ENCODE assay signal across 11 cellular contexts in the genomic region with DNA sequence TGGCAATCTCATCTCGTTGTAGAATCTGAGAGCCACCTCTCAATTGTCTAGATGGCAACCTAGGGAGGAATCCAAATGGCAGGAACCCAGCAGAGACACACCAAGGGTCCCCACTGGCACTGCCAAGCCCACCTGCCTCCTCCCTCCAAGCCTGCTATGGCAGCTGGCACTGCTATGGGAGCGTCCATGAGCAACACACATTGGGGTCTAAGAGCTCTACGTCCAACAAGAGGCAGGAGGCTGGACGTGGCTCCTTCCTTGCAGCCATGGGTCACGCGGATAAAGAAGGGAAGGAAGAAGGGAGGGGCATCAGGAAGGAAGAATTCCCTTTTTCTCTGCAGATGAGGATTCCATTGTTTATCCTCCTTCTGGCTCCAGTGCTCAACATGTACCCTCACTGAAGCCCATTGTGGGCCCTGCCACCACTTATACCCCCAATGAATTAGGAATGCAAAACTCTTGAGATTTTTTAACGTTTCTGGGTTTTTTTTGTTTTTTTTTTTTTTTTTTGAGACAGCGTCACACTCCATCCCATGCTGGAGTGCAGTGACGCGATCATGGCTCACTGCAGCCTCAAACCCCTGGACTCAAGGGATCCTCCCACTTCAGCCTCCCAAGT. TPM values are rescaled to one million over a fixed set of nuclear protein-coding genes. Genes with fewer than 3 reads are reported as not detected.
DNase-seq lines count a peak whose midpoint lies in the region; ATAC-seq, FAIRE-seq and TF ChIP-seq lines count a peak whose summit lies in the region.
"Had no signal": no experiment of that assay in that cellular context is flagged by ENCODE, and none has a peak within 500 bp of the region (broad histone marks: within the 10 kb centered on the region; RNA-seq: fewer than 3 reads in every experiment).

No MANE protein-coding gene starts in this region.

- H3K79me2 ChIP-seq in mammary epithelial cell (ENCODE audit: insufficient read depth, low read length) = no peaks in the 10 kb centered on the region

- no peak for ATAC-seq in psoas muscle
- no peak for ATAC-seq in GM19328 (IDR thresholded peaks at IDR 0.05; ENCODE audit: unreplicated experiment)

- H3K9me3 ChIP-seq in mammary epithelial cell (replicated peaks; ENCODE audit: insufficient read depth, low read length) = no peaks in the 10 kb centered on the region
- H3K9me3 ChIP-seq in liver (ENCODE audit: control insufficient read depth in 4 of 4, low read length in 3 of 4) = no peaks in the 10 kb centered on the region
- no peaks in the 10 kb centered on the region for H3K9me3 ChIP-seq in psoas muscle

- H3K4me3 ChIP-seq in mammary epithelial cell (replicated peaks in 1 of 3; ENCODE audit: insufficient read depth in 1 of 3, low read depth in 2 of 3, low read length in 3 of 3) = no peak overlapping the region
- no peak overlapping the region for H3K4me3 ChIP-seq in liver (ENCODE audit: low read depth in 1 of 3, low read length in 3 of 3)
- no peak overlapping the region for H3K4me3 ChIP-seq in psoas muscle

- no peaks in the 10 kb centered on the region for H3K9me3 Mint-ChIP-seq in progenitor cell of endocrine pancreas (ENCODE audit: low read depth)

- WGBS in mammary epithelial cell (ENCODE audit: low coverage, missing lambda C conversion rate) = 97% methylated on average over 7 of the region's 10 CpGs
- WGBS in liver = 89% methylated on average over 10 of the region's 10 CpGs
- WGBS in psoas muscle, 3 donors = 79 to 85% (median 84%) methylated on average over 10 of the region's 10 CpGs

- no TSS peak for BruUV-seq in mammary epithelial cell (replicated peaks; lab: Mats Ljungman, UMichigan)

- FAIRE-seq in HTR-8/SVneo (lab: Jason Lieb, UNC) = peak; percentile 4

- DNase-seq in HTR-8/SVneo (ENCODE audit: insufficient read length, low spot score) = no peak
- no peak for DNase-seq in mammary epithelial cell
- DNase-seq in progenitor cell of endocrine pancreas (ENCODE audit: low spot score, unreplicated experiment) = no peak
- no peak for DNase-seq in psoas muscle
- no peak for DNase-seq in T-helper 9 cell
- DNase-seq: activated naive CD8-positive, alpha-beta T cell treated with anti-CD3 and anti-CD28 coated beads for 36 hours; glutamatergic neuron; NCI-H1092 treated with DMSO at 0.1 percent for 48 hours had no signal

- H3K27ac Mint-ChIP-seq in progenitor cell of endocrine pancreas = no peak overlapping the region
- H3K27ac Mint-ChIP-seq: activated naive CD8-positive, alpha-beta T cell treated with anti-CD3 and anti-CD28 coated beads for 36 hours had no signal

- H3K4me2 ChIP-seq in mammary epithelial cell (ENCODE audit: insufficient read depth, low read depth, low read length) = no peak overlapping the region

- H3K36me3 ChIP-seq in mammary epithelial cell (ENCODE audit: insufficient read depth, low read length) (no peaks in the 10 kb centered on the region), liver (ENCODE audit: control insufficient read depth in 4 of 4, insufficient read depth in 3 of 4, low read depth in 1 of 4, low read length in 3 of 4) (no peaks in the 10 kb centered on the region), psoas muscle (ENCODE audit: insufficient read depth in 1 of 2, low read depth in 1 of 2) (no peaks in the 10 kb centered on the region)

- CTCF ChIA-PET in mammary epithelial cell (lab: Charles Lee; ENCODE audit: low non-redundant PET) = no interaction called here

- H3K9ac ChIP-seq in mammary epithelial cell (ENCODE audit: insufficient read depth, low read length) (no peak overlapping the region), liver (ENCODE audit: low read depth in 1 of 2, low read length in 2 of 2) (peak overlapping the region; percentile 60 to 93)

- no peaks in the 10 kb centered on the region for H3K36me3 Mint-ChIP-seq in progenitor cell of endocrine pancreas (ENCODE audit: insufficient read depth)
- H3K36me3 Mint-ChIP-seq: activated naive CD8-positive, alpha-beta T cell treated with anti-CD3 and anti-CD28 coated beads for 36 hours had no signal

- H3K27me3 Mint-ChIP-seq in progenitor cell of endocrine pancreas = no peaks in the 10 kb centered on the region
- H3K27me3 Mint-ChIP-seq: activated naive CD8-positive, alpha-beta T cell treated with anti-CD3 and anti-CD28 coated beads for 36 hours had no signal

- no peak for TF ChIP-seq RAD21 in liver (IDR thresholded peaks at IDR 0.05)

- H3K27me3 ChIP-seq in mammary epithelial cell (ENCODE audit: insufficient read depth, low read length) (no peaks in the 10 kb centered on the region), liver (ENCODE audit: control insufficient read depth in 4 of 4, insufficient read depth in 4 of 4, low read length in 3 of 4) (no peaks in the 10 kb centered on the region), psoas muscle (ENCODE audit: insufficient read depth in 3 of 3, low read length in 2 of 3) (no peaks in the 10 kb centered on the region)

- H3K27ac ChIP-seq in mammary epithelial cell (ENCODE audit: insufficient read depth, low read depth, low read length) (peak overlapping the region; percentile 53), liver (ENCODE audit: low read depth in 1 of 2, low read length in 2 of 2) (peak overlapping the region; percentile 93 to 100), temporal lobe (ENCODE audit: low read depth, low read length) (peak overlapping the region; percentile 77), psoas muscle (no peak overlapping the region)

- peaks cover 19% of the 10 kb centered on the region for H3K4me1 Mint-ChIP-seq in progenitor cell of endocrine pancreas (ENCODE audit: low read depth)

- in situ Hi-C loops in mammary epithelial cell (cut with MboI; ENCODE audit: low sequenced_read_pairs in 2 of 2) = no loop called here

- TF ChIP-seq CTCF in mammary epithelial cell (conservative IDR thresholded peaks at IDR 0.05 in 1 of 2, IDR thresholded peaks at IDR 0.05 in 1 of 2; ENCODE audit: extremely low read depth in 1 of 2, insufficient read depth in 1 of 2, low read depth in 1 of 2, low read length in 2 of 2) (no peak), liver (IDR thresholded peaks at IDR 0.05; ENCODE audit: low read depth, low read length, missing input control) (no peak), progenitor cell of endocrine pancreas (IDR thresholded peaks at IDR 0.05; ENCODE audit: unreplicated experiment) (no peak), psoas muscle (IDR thresholded peaks at IDR 0.05) (no peak)

- peak overlapping the region; percentile 40 for H2AFZ ChIP-seq in mammary epithelial cell (ENCODE audit: low read depth, low read length)

- dilution Hi-C loops in mammary epithelial cell (cut with HindIII; ENCODE audit: low sequenced_read_pairs) = no loop called here

- H3K4me1 ChIP-seq in mammary epithelial cell (ENCODE audit: insufficient read depth, low read length) = peaks cover 25% of the 10 kb centered on the region
- H3K4me1 ChIP-seq in liver (ENCODE audit: control insufficient read depth in 4 of 4, insufficient read depth in 4 of 4, low read length in 3 of 4) = peaks cover 4 to 22% (median 8%) of the 10 kb centered on the region in 4 donors
- H3K4me1 ChIP-seq in psoas muscle = peaks cover 22% of the 10 kb centered on the region

- no peaks in the 10 kb centered on the region for H4K20me1 ChIP-seq in mammary epithelial cell (ENCODE audit: insufficient read depth, low read length)

- intact Hi-C loops in mammary epithelial cell (cut with micrococcal nuclease) = loop anchor here (2.0 kb wide), 1 partner anchor 16 kb away; no protein-coding TSS in a partner anchor
- intact Hi-C loops in psoas muscle (cut with DNase I) = no loop called here

- no peak overlapping the region for H3K4me3 Mint-ChIP-seq in progenitor cell of endocrine pancreas (ENCODE audit: low read depth)
- H3K4me3 Mint-ChIP-seq: activated naive CD8-positive, alpha-beta T cell treated with anti-CD3 and anti-CD28 coated beads for 36 hours had no signal

TF ChIP-seq in liver, 16 proteins besides CTCF, POLR2A, EP300 and RAD21:
- no peak for TF ChIP-seq EGR1 (IDR thresholded peaks at IDR 0.05; ENCODE audit: low read depth in 2 of 2)
- TF ChIP-seq, protein P1, sequence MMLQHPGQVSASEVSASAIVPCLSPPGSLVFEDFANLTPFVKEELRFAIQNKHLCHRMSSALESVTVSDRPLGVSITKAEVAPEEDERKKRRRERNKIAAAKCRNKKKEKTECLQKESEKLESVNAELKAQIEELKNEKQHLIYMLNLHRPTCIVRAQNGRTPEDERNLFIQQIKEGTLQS (IDR thresholded peaks at IDR 0.05) = no peak
TF ChIP-seq in liver: peak in this region for 0.

RNA-seq across cellular contexts. Expression of a gene that starts 17.3 kb away (rescaled TPM):
- total RNA-seq in mammary epithelial cell (10 to 100 TPM in 1 of 2 donors, 1 to 10 TPM in 1; 9.5 to 37.0 TPM), liver (10 to 100 TPM; 14.7 to 16.7 TPM), temporal lobe (242 TPM), progenitor cell of endocrine pancreas (81.2 and 88.1 TPM in 2 replicates), psoas muscle (10 to 100 TPM; 17.2 to 42.3 (median 26.7) TPM)
- polyA plus RNA-seq in mammary epithelial cell (2.2 TPM), liver (1 to 10 TPM; 2.4 to 5.1 TPM), psoas muscle (10 to 100 TPM in 1 of 3 donors, 1 to 10 TPM in 2; 1.8 to 16.2 (median 3.2) TPM)
- polyA minus RNA-seq in mammary epithelial cell = 6.0 TPM

RNA-seq across cellular contexts. Expression of a gene that starts 51.4 kb away (rescaled TPM):
- total RNA-seq in mammary epithelial cell = under 1 TPM; under 0.01 to 0.21 TPM
- polyA plus RNA-seq in mammary epithelial cell = not detected
- polyA minus RNA-seq in mammary epithelial cell = not detected
- total RNA-seq in liver = 1 to 10 TPM; 2.0 to 3.6 TPM
- polyA plus RNA-seq in liver = under 1 TPM; 0.16 to 0.71 TPM
- total RNA-seq in temporal lobe = 0.49 TPM
- total RNA-seq in progenitor cell of endocrine pancreas = 156 and 178 TPM in 2 replicates
- not detected for total RNA-seq in psoas muscle
- polyA plus RNA-seq in psoas muscle = not detected

Comparison
In these comparisons a context has a peak if more than half of its experiments do, and no peak if none do; other contexts are left out.
1. RNA of a gene that starts 51.4 kb away (total RNA-seq): 156 to 178 TPM in progenitor cell of endocrine pancreas; 2.0 to 3.6 TPM in liver, 0.49 TPM in temporal lobe (single experiment), under 0.01 to 0.21 TPM in mammary epithelial cell and not detected in psoas muscle; every median in the first group is over 10 times any median in the second.